In the genomic region with DNA sequence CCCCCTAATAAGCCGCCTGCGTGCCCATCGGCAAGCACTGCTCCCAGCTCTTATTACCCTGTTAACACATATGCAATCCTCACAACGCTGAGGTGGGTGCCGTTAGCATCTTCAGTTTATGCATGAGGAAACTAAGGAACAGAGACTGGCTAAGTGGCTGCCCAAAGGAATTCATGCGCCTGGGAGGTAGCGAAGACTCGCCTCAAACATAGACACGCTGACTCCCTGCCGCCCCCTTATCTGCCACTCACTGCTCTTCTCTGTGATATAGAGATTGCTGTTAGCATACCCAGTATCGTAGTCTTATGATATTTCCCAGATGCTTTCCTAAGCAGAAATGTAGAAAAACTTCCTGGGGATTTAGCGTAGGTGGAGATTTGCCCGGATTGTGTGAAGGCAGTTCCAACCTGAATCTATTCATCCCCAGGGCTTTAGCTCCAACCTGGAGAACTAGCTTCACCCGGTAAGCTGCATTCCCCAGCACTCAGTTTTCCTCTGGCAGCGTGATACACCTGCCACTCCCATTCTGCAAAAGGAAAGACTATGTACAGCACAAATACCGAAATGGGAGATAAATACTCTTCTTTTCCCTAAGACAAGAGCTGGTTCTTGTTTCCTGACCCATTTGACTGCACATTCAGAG, we compare ENCODE assay signal across 22 cellular contexts.
"Had no signal": no experiment of that assay in that cellular context is flagged by ENCODE, and none has a peak within 500 bp of the region (broad histone marks: within the 10 kb centered on the region; RNA-seq: fewer than 3 reads in every experiment).

No MANE protein-coding gene starts in this region.

- H3K27ac ChIP-seq: ascending aorta, left lung, prostate gland, right lobe of liver, upper lobe of left lung had no signal

- ATAC-seq: activated naive CD8-positive, alpha-beta T cell treated with anti-CD3 and anti-CD28 coated beads, Interleukin-2, amount 50 U/mL, for 24 hours; left lung; right lobe of liver; stimulated activated naive CD8-positive, alpha-beta T cell treated with anti-CD3 and anti-CD28 coated beads, Interleukin-15, amount 100 ng/mL, for 72 hours had no signal

- DNase-seq: activated CD4-positive, CD25-positive, alpha-beta regulatory T cell treated with anti-CD3 and anti-CD28 coated beads, Interleukin-2, amount 50 U/mL, for 72 hours; activated CD8-positive, alpha-beta memory T cell treated with anti-CD3 and anti-CD28 coated beads for 24 hours; activated CD8-positive, alpha-beta memory T cell treated with anti-CD3 and anti-CD28 coated beads, Interleukin-2, amount 50 U/mL, for 48 hours; activated effector memory CD4-positive, alpha-beta T cell treated with Interleukin-2 at 50 U/mL for 16 hours; activated naive CD4-positive, alpha-beta T cell treated with anti-CD3 and anti-CD28 coated beads, Interleukin-2, amount 10 ng/mL, durations not matched to agents 7 days and 5 days; activated naive CD8-positive, alpha-beta T cell treated with anti-CD3 and anti-CD28 coated beads, Interleukin-2, amount 50 U/mL, for 24 hours; activated T-cell treated with anti-CD3 and anti-CD28 coated beads, Interleukin-2, amount 50 U/mL, for 48 hours; cerebellar nuclear complex; effector memory CD4-positive, alpha-beta T cell; foreskin melanocyte; nephron progenitor cell; right lobe of liver; small intestine; stimulated activated CD4-positive, alpha-beta T cell treated with anti-CD3 and anti-CD28 coated beads, Interleukin-4, amount 100 ng/mL, for 1 hour; stimulated activated naive CD8-positive, alpha-beta T cell treated with anti-CD3 and anti-CD28 coated beads, Interleukin-15, amount 100 ng/mL, for 72 hours; T1000 had no signal

- FAIRE-seq: endothelial cell of umbilical vein, kidney, small intestine had no signal

- H3K9me3 ChIP-seq: ascending aorta, left lung, prostate gland, right lobe of liver, upper lobe of left lung had no signal

- H3K4me1 ChIP-seq: ascending aorta, left lung, prostate gland, right lobe of liver, upper lobe of left lung had no signal

- H3K4me3 ChIP-seq: ascending aorta, left lung, prostate gland, right lobe of liver, upper lobe of left lung had no signal

- H3K36me3 ChIP-seq: ascending aorta, left lung, prostate gland, right lobe of liver, upper lobe of left lung had no signal

- H3K27me3 ChIP-seq: ascending aorta, left lung, right lobe of liver, upper lobe of left lung had no signal
